10 cellular contexts compared by ENCODE assay signal in genomic region chrX:107454302-107454701, GRCh38. TPM values are rescaled to one million over a fixed set of nuclear protein-coding genes. Genes with fewer than 3 reads are reported as not detected.
DNase-seq lines count a peak whose midpoint lies in the region; ATAC-seq and TF ChIP-seq lines count a peak whose summit lies in the region.
"Had no signal": no experiment of that assay in that cellular context is flagged by ENCODE, and none has a peak within 500 bp of the region (broad histone marks: within the 10 kb centered on the region; RNA-seq: fewer than 3 reads in every experiment).

No MANE protein-coding gene starts in this region.

- peak; percentile 89 for ATAC-seq in GM18517 (IDR thresholded peaks at IDR 0.05; ENCODE audit: unreplicated experiment)

- peaks cover 0 to 21% (median 6%) of the 10 kb centered on the region in 4 donors for H3K27me3 ChIP-seq in esophagus muscularis mucosa

- TF ChIP-seq EP300 in esophagus muscularis mucosa (IDR thresholded peaks at IDR 0.05), result no peak

- H3K4me3 ChIP-seq in fibroblast of mammary gland (ENCODE audit: control insufficient read depth, low read depth, low read length) (no peak overlapping the region), esophagus muscularis mucosa (no peak overlapping the region)

- intact Hi-C loops in esophagus muscularis mucosa (cut with DNase I), result no loop called here

- H3K4me1 ChIP-seq in esophagus muscularis mucosa, result peaks cover 0 to 13% (median 6%) of the 10 kb centered on the region in 4 donors

- DNase-seq in H4 (ENCODE audit: low spot score) (peak; percentile 24), HS-5 (ENCODE audit: low read depth) (peak; percentile 2), fibroblast of mammary gland (ENCODE audit: low read depth) (peak; percentile 47), NCI-H1105 (lab: John Stamatoyannopoulos, UW) (no peak), esophagus muscularis mucosa (ENCODE audit: extremely low spot score) (no peak), SW 1271 (lab: John Stamatoyannopoulos, UW) (no peak)
- DNase-seq in effector CD4-positive, alpha-beta T cell, result no peak
- DNase-seq: naive B cell, NCI-H1694 had no signal

- H3K9me3 ChIP-seq in esophagus muscularis mucosa, result no peaks in the 10 kb centered on the region

- no peak for TF ChIP-seq CTCF in fibroblast of mammary gland (conservative IDR thresholded peaks at IDR 0.05; ENCODE audit: control insufficient read depth, insufficient read depth, low read depth, low read length)
- no peak for TF ChIP-seq CTCF in esophagus muscularis mucosa (IDR thresholded peaks at IDR 0.05)

- H3K27ac ChIP-seq in esophagus muscularis mucosa (replicated peaks in 1 of 4), result no peak overlapping the region

- no peak for TF ChIP-seq POLR2A in esophagus muscularis mucosa (IDR thresholded peaks at IDR 0.05; ENCODE audit: low read depth)

- no peaks in the 10 kb centered on the region for H3K36me3 ChIP-seq in esophagus muscularis mucosa

RNA-seq across cellular contexts. Expression of gene FRMPD3, which starts 4.8 kb away (rescaled TPM):
- total RNA-seq in H4 (2014; rRNA removed; shearing (Covaris generic)), result 0.02 TPM in 1 of 2 replicates, not detected in the other
- total RNA-seq in esophagus muscularis mucosa, result under 1 TPM in 2 of 4 donors, not detected in 2; 0.06 to 0.19 TPM

Comparison
In these comparisons a context has a peak if more than half of its experiments do, and no peak if none do; other contexts are left out.
1. DNase-seq: peak in H4 (single experiment), HS-5 (single experiment) and fibroblast of mammary gland (single experiment); none in effector CD4-positive, alpha-beta T cell (single experiment), NCI-H1105 (single experiment), esophagus muscularis mucosa (single experiment) and SW 1271 (0 of 2).